Comparison of ENCODE assay signal across 25 cellular contexts in the genomic region with DNA sequence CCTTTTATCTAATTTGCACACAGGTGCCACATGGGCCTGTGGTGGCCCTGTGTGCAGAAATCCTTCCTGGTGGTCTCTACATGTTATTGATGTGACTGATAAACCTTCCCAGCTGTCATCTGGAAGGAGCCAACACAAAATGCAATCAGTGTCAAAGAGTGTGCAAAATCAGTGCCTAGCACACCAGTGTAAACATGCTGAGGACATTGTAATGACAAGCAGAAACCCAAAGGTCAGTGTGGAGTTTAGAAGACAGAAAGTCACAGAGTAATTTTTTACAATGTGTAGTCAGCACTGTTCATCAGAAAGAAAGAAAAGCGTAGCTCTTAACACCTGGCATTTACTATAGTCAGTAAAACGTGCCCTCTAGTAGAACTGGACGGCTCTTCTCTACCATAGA.
"Had no signal": no experiment of that assay in that cellular context is flagged by ENCODE, and none has a peak within 500 bp of the region (broad histone marks: within the 10 kb centered on the region; RNA-seq: fewer than 3 reads in every experiment).

No MANE protein-coding gene starts in this region.

- H3K27ac ChIP-seq: body of pancreas, breast epithelium, cardiac muscle cell, colonic mucosa, epithelial cell of prostate had no signal

- ATAC-seq: activated naive CD4-positive, alpha-beta T cell treated with anti-CD3 and anti-CD28 coated beads, Interleukin-2, amount 50 U/mL, for 72 hours; activated T-cell treated with anti-CD3 and anti-CD28 coated beads, Interleukin-2, amount 50 U/mL, for 72 hours; body of pancreas; WTC11 had no signal

- H3K9me3 ChIP-seq: body of pancreas, breast epithelium, colonic mucosa had no signal

- DNase-seq: activated CD4-positive, alpha-beta memory T cell treated with anti-CD3 and anti-CD28 coated beads, Interleukin-2, amount 10 ng/mL, durations not matched to agents 7 days and 5 days; activated CD4-positive, alpha-beta T cell treated with anti-CD3 and anti-CD28 coated beads for 1 hour; activated CD4-positive, alpha-beta T cell treated with anti-CD3 and anti-CD28 coated beads for 4 hours; activated CD4-positive, alpha-beta T cell treated with anti-CD3 and anti-CD28 coated beads, Interleukin-2, amount 10 ng/mL, durations not matched to agents 7 days and 5 days; activated CD4-positive, alpha-beta T cell treated with anti-CD3 and anti-CD28 coated beads, Interleukin-2, amount 50 U/mL, for 4 hours; activated CD8-positive, alpha-beta memory T cell treated with anti-CD3 and anti-CD28 coated beads, Interleukin-2, amount 50 U/mL, for 48 hours; activated gamma-delta T cell; activated naive CD4-positive, alpha-beta T cell; activated naive CD4-positive, alpha-beta T cell treated with anti-CD3 and anti-CD28 coated beads, Interleukin-2, amount 10 ng/mL, durations not matched to agents 7 days and 5 days; activated naive CD8-positive, alpha-beta T cell treated with anti-CD3 and anti-CD28 coated beads, Interleukin-2, amount 10 ng/mL, durations not matched to agents 7 days and 5 days; activated T-cell treated with anti-CD3 and anti-CD28 coated beads for 4 hours; activated T-cell treated with anti-CD3 and anti-CD28 coated beads, Interleukin-2, amount 50 U/mL, for 24 hours; activated T-cell treated with anti-CD3 and anti-CD28 coated beads, Interleukin-2, amount 50 U/mL, for 72 hours; body of pancreas; central memory CD4-positive, alpha-beta T cell; cerebellar nuclear complex; colonic mucosa; effector CD8-positive, alpha-beta T cell; foreskin fibroblast; T-helper 2 cell had no signal

- H3K27me3 ChIP-seq: body of pancreas, cardiac muscle cell, colonic mucosa had no signal

- H3K4me3 ChIP-seq: body of pancreas, breast epithelium, cardiac muscle cell, colonic mucosa had no signal

- H3K36me3 ChIP-seq: breast epithelium, colonic mucosa had no signal

- H3K4me1 ChIP-seq: body of pancreas, breast epithelium, colonic mucosa had no signal
